Comparison of ENCODE assay signal across 14 cellular contexts in the genomic region with DNA sequence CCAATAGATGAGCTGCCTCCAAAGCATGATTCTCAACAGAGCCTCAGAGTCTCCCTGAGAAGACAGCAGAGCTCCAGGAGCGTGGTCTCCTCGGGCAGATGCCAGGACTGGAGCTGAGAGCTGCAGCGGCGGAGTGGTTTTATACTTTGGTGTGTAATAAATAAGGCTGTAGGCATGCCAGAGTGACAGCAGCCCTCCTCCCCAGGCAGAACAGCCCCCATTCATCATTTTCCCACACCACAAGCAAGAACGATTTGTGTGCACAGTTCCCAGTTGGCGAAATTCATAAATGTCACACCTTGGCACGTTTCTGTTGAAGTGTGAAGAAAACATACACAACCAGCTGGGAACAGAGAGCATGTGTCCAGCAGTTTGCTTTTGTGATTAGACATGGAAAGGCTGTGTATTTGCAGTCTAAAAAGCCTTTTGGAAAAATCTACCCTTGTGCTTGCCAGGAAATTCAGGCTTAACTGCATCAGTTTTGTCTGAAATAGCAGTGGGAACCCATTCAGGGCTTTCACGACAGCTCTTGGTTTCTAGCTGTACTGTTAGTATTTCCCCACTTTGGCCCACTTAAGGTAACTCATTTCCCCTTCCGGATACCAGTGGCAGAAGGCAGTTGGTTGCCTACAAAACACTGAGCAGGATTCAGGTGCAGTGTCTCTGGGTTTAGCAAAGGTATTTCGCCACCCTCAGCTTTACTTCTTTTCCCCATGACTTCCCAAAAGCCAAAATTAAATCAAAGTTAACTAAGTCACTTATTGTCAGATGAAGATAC. TPM values are rescaled to one million over a fixed set of nuclear protein-coding genes. Genes with fewer than 3 reads are reported as not detected.
DNase-seq lines count a peak whose midpoint lies in the region; ATAC-seq, FAIRE-seq and TF ChIP-seq lines count a peak whose summit lies in the region.
"Had no signal": no experiment of that assay in that cellular context is flagged by ENCODE, and none has a peak within 500 bp of the region (broad histone marks: within the 10 kb centered on the region; RNA-seq: fewer than 3 reads in every experiment).

A gene with protein sequence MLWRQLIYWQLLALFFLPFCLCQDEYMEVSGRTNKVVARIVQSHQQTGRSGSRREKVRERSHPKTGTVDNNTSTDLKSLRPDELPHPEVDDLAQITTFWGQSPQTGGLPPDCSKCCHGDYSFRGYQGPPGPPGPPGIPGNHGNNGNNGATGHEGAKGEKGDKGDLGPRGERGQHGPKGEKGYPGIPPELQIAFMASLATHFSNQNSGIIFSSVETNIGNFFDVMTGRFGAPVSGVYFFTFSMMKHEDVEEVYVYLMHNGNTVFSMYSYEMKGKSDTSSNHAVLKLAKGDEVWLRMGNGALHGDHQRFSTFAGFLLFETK (minus strand): TSS at position 115 of the 778 bp plus-strand sequence. CDS start 88 bp downstream, at position 27.

- peak within 1 kb of the TSS in 4 of 7 donors; percentile 4 to 68 (median 18) for H3K4me3 Mint-ChIP-seq in CD8-positive, alpha-beta memory T cell
- H3K4me3 Mint-ChIP-seq in immature natural killer cell (peak within 1 kb of the TSS; percentile 65 to 87 (median 72)), osteocyte (ENCODE audit: unreplicated experiment) (no peak within 1 kb of the TSS)
- H3K4me3 Mint-ChIP-seq: activated naive CD4-positive, alpha-beta T cell treated with anti-CD3 and anti-CD28 coated beads, Interleukin-2, amount 10 ng/mL, durations not matched to agents 7 days and 5 days; CD8-positive, alpha-beta T cell; endodermal cell had no signal

- H3K4me1 Mint-ChIP-seq in CD8-positive, alpha-beta memory T cell: peaks cover 0 to 32% (median 22%) of the 10 kb centered on the region in 3 donors
- H3K4me1 Mint-ChIP-seq in immature natural killer cell (peaks cover 83% of the 10 kb centered on the region in 2 donors), osteocyte (ENCODE audit: unreplicated experiment) (peaks cover 28% of the 10 kb centered on the region)
- H3K4me1 Mint-ChIP-seq: activated naive CD4-positive, alpha-beta T cell treated with anti-CD3 and anti-CD28 coated beads, Interleukin-2, amount 10 ng/mL, durations not matched to agents 7 days and 5 days had no signal

- peak; percentile 25 for ATAC-seq in sciatic nerve
- ATAC-seq: CD8-positive, alpha-beta T cell had no signal

- H3K27ac Mint-ChIP-seq in CD8-positive, alpha-beta memory T cell: peak within 1 kb of the TSS in 7 of 8 donors; percentile 73 to 91 (median 85)
- H3K27ac Mint-ChIP-seq in immature natural killer cell: peak within 1 kb of the TSS; percentile 88 to 97 (median 94)
- H3K27ac Mint-ChIP-seq in osteocyte (ENCODE audit: unreplicated experiment): no peak within 1 kb of the TSS
- H3K27ac Mint-ChIP-seq: activated naive CD4-positive, alpha-beta T cell treated with anti-CD3 and anti-CD28 coated beads, Interleukin-2, amount 10 ng/mL, durations not matched to agents 7 days and 5 days; CD8-positive, alpha-beta T cell; endodermal cell had no signal

- no peaks in the 10 kb centered on the region for H3K36me3 ChIP-seq in CD8-positive, alpha-beta memory T cell (ENCODE audit: insufficient read depth, low read length)
- H3K36me3 ChIP-seq in OCI-LY7 (ENCODE audit: insufficient read depth, low read length): no peaks in the 10 kb centered on the region

- peaks cover 0 to 2% of the 10 kb centered on the region in 2 donors for H3K27me3 Mint-ChIP-seq in CD8-positive, alpha-beta memory T cell
- peaks cover 0 to 4% (median 1%) of the 10 kb centered on the region in 3 donors for H3K27me3 Mint-ChIP-seq in immature natural killer cell (ENCODE audit: low read depth in 3 of 3)
- H3K27me3 Mint-ChIP-seq in osteocyte (ENCODE audit: unreplicated experiment): no peaks in the 10 kb centered on the region
- H3K27me3 Mint-ChIP-seq: activated naive CD4-positive, alpha-beta T cell treated with anti-CD3 and anti-CD28 coated beads, Interleukin-2, amount 10 ng/mL, durations not matched to agents 7 days and 5 days had no signal

- intact Hi-C loops in sciatic nerve (cut with DNase I) (no loop called here), OCI-LY7 (cut with micrococcal nuclease; ENCODE audit: unreplicated experiment) (no loop called here)

- no peaks in the 10 kb centered on the region for H4K20me1 ChIP-seq in OCI-LY7 (ENCODE audit: insufficient read depth, low read length)

- no peak for FAIRE-seq in GM19239 (lab: Jason Lieb, UNC)
- FAIRE-seq: HTR-8/SVneo, islet of Langerhans had no signal

- no TSS peak for BruUV-seq in OCI-LY7 (replicated peaks; lab: Mats Ljungman, UMichigan)

- TF ChIP-seq CTCF in OCI-LY7 (conservative IDR thresholded peaks at IDR 0.05; ENCODE audit: low read length) (no peak), osteocyte (IDR thresholded peaks at IDR 0.05) (no peak)

- no peak within 1 kb of the TSS for H3K4me2 ChIP-seq in OCI-LY7 (ENCODE audit: low read length)

- CTCF ChIA-PET in CD8-positive, alpha-beta memory T cell (lab: Charles Lee): no interaction called here
- CTCF ChIA-PET in OCI-LY7 (lab: Charles Lee; ENCODE audit: unreplicated experiment): no interaction called here

- no peaks in the 10 kb centered on the region for H3K27me3 ChIP-seq in CD8-positive, alpha-beta memory T cell (ENCODE audit: insufficient read depth, low read length, poor library complexity, severe bottlenecking)

- POLR2A ChIA-PET in CD8-positive, alpha-beta memory T cell (lab: Charles Lee): no interaction called here
- POLR2A ChIA-PET in OCI-LY7 (lab: Charles Lee): interaction anchor here (1.4 kb wide), 1 partner anchor 9 kb away, joined by 3 read pairs; no protein-coding TSS in a partner anchor

- no peaks in the 10 kb centered on the region for H3K79me2 ChIP-seq in OCI-LY7 (ENCODE audit: insufficient read depth, low read depth, low read length)

- peaks cover 9% of the 10 kb centered on the region for H3K4me1 ChIP-seq in CD8-positive, alpha-beta memory T cell (ENCODE audit: insufficient read depth, low read length)
- H3K4me1 ChIP-seq in OCI-LY7 (ENCODE audit: insufficient read depth, low read length, poor library complexity, severe bottlenecking): no peaks in the 10 kb centered on the region

- no peaks in the 10 kb centered on the region for H3K9me2 ChIP-seq in OCI-LY7 (ENCODE audit: insufficient read depth, low read length)

- no peak within 1 kb of the TSS for H3K4me3 ChIP-seq in CD8-positive, alpha-beta memory T cell (ENCODE audit: low read length)
- no peak within 1 kb of the TSS for H3K4me3 ChIP-seq in OCI-LY7 (ENCODE audit: low read depth, low read length, poor library complexity, severe bottlenecking)

- H3K36me3 Mint-ChIP-seq in CD8-positive, alpha-beta memory T cell: peaks cover 0 to 5% (median 2%) of the 10 kb centered on the region in 3 donors
- H3K36me3 Mint-ChIP-seq in immature natural killer cell (peaks cover 4 to 8% (median 7%) of the 10 kb centered on the region in 3 donors), osteocyte (ENCODE audit: unreplicated experiment) (no peaks in the 10 kb centered on the region)

- H3K27ac ChIP-seq in CD8-positive, alpha-beta memory T cell (ENCODE audit: low read depth, low read length): no peak within 1 kb of the TSS
- H3K27ac ChIP-seq in OCI-LY7 (ENCODE audit: low read depth, low read length, poor library complexity, severe bottlenecking): no peak within 1 kb of the TSS

- no peaks in the 10 kb centered on the region for H3K9me3 Mint-ChIP-seq in CD8-positive, alpha-beta memory T cell
- H3K9me3 Mint-ChIP-seq in immature natural killer cell (no peaks in the 10 kb centered on the region), osteocyte (ENCODE audit: unreplicated experiment) (no peaks in the 10 kb centered on the region)
- H3K9me3 Mint-ChIP-seq: activated naive CD4-positive, alpha-beta T cell treated with anti-CD3 and anti-CD28 coated beads, Interleukin-2, amount 10 ng/mL, durations not matched to agents 7 days and 5 days; CD8-positive, alpha-beta T cell; endodermal cell had no signal

- no peaks in the 10 kb centered on the region for H3K9me3 ChIP-seq in CD8-positive, alpha-beta memory T cell (ENCODE audit: low read length)
- H3K9me3 ChIP-seq in OCI-LY7 (ENCODE audit: low read length): no peaks in the 10 kb centered on the region

- no peak within 1 kb of the TSS for H2AFZ ChIP-seq in OCI-LY7 (ENCODE audit: low read length)

- peak in 2 of 5 donors; percentile 1 to 5 for DNase-seq in CD8-positive, alpha-beta memory T cell
- DNase-seq in anterior cingulate cortex (lab: John Stamatoyannopoulos, UW) (peak in 38 of 58 donors; percentile 1 to 62 (median 30)), immature natural killer cell (peak; percentile 32 to 44 (median 41)), sciatic nerve (ENCODE audit: low spot score) (no peak), OCI-LY7 (ENCODE audit: low spot score) (no peak), osteocyte (ENCODE audit: extremely low spot score, unreplicated experiment) (no peak), GM19239 (ENCODE audit: insufficient read length, low spot score) (no peak), GM19240 (ENCODE audit: insufficient read length, low spot score) (no peak)
- DNase-seq: activated naive CD4-positive, alpha-beta T cell treated with anti-CD3 and anti-CD28 coated beads, Interleukin-2, amount 10 ng/mL, durations not matched to agents 7 days and 5 days; CD8-positive, alpha-beta T cell; endodermal cell; NCI-H187 treated with DMSO at 0.1 percent for 48 hours had no signal

RNA-seq across cellular contexts. Expression of the gene that starts here (rescaled TPM):
- 1 to 10 TPM; 1.4 TPM for total RNA-seq in CD8-positive, alpha-beta memory T cell
- polyA plus RNA-seq in CD8-positive, alpha-beta memory T cell: 0.39 TPM
- under 1 TPM in 2 of 3 donors, not detected in 1; 0.27 to 0.82 TPM for polyA plus RNA-seq in immature natural killer cell
- 11.7 TPM for total RNA-seq in sciatic nerve
- total RNA-seq in OCI-LY7 (2014; rRNA removed; shearing (Covaris generic)): 7.2 and 7.5 TPM in 2 replicates
- 3.6 and 4.2 TPM in 2 replicates for total RNA-seq in OCI-LY7 (2022)
- total RNA-seq in osteocyte: 3.3 and 4.8 TPM in 2 replicates

Comparison
In these comparisons a context has a peak if more than half of its experiments do, and no peak if none do; other contexts are left out.
1. Peak in DNase-seq in immature natural killer cell; RNA of the gene not detected or under 1 TPM.
2. DNase-seq: peak in anterior cingulate cortex (38 of 58); none in sciatic nerve (single experiment), OCI-LY7 (single experiment), osteocyte (single experiment), GM19239 (single experiment) and GM19240 (single experiment).